8 cellular contexts compared by ENCODE assay signal in genomic region chr20:20564279-20564678, GRCh38.
"Had no signal": no experiment of that assay in that cellular context is flagged by ENCODE, and none has a peak within 500 bp of the region (broad histone marks: within the 10 kb centered on the region; RNA-seq: fewer than 3 reads in every experiment).

No MANE protein-coding gene starts in this region.

- FAIRE-seq: H1, H54, K562 had no signal

- H3K27ac Mint-ChIP-seq: GM23338, H9 had no signal

- H2AFZ ChIP-seq: GM23338 had no signal

- H3K4me3 Mint-ChIP-seq: GM23338, H9 had no signal

- DNase-seq: H9, HCEC 1CT, IMR-90 had no signal

- H3K4me3 ChIP-seq: GM23338, K562 had no signal

- H3K27ac ChIP-seq: HL-60 had no signal

- H3K4me2 ChIP-seq: GM23338 had no signal

- H3K9me3 Mint-ChIP-seq: GM23338, H9 had no signal
